Comparison of ENCODE assay signal across 1 cellular context in the genomic region with DNA sequence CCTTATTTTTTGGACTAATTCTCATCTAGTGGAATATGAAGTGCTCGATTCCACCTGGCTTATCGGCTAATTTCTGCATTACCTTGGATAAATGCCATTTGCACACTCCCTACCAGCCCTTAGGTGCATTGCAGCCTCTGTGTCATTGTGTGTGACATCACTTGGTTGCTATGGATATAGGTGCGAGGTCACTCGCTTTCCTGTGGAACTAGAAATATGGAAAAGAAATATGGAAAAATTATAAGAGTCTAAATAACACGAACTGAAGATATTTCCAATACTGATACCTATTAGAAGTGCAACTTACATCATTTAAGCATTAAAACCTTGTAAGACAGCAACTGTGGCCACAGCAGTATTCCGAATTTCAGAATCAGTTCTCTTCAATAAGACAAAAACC.
TF ChIP-seq lines count a peak whose summit lies in the region.

No MANE protein-coding gene starts in this region.

TF ChIP-seq in HepG2, 621 proteins besides CTCF, POLR2A, EP300 and RAD21:
- TF ChIP-seq RFX3 (CRISPR knock-in tag; IDR thresholded peaks at IDR 0.05) (peak; percentile 54; the same call in 1 of the 2 replicates), FOSL2 (CRISPR knock-in tag; IDR thresholded peaks at IDR 0.05) (0 out of 2 replicates have a peak, but pooled peaks have one; percentile 5), RFX1 (IDR thresholded peaks at IDR 0.05) (peak; percentile 38; the same call in 1 of the 2 replicates), ZBTB21 (CRISPR knock-in tag; IDR thresholded peaks at IDR 0.05) (peak; percentile 74; the same call in 1 of the 2 replicates), HIVEP1 (CRISPR knock-in tag; IDR thresholded peaks at IDR 0.05) (no peak), RFX5 (IDR thresholded peaks at IDR 0.05; ENCODE audit: low read depth, low read length) (peak; percentile 54; the same call in 1 of the 2 replicates), CREB1 (IDR thresholded peaks at IDR 0.05) (peak; percentile 40; the same call in 1 of the 2 replicates), CREB1 (CRISPR knock-in tag; IDR thresholded peaks at IDR 0.05) (peak; percentile 27; the same call in 1 of the 2 replicates), RELA (CRISPR knock-in tag; IDR thresholded peaks at IDR 0.05) (no peak), MED1 (CRISPR knock-in tag; IDR thresholded peaks at IDR 0.05) (no peak)
TF ChIP-seq in HepG2: peak in this region for 6.
